2 cellular contexts compared by ENCODE assay signal in the genomic region with DNA sequence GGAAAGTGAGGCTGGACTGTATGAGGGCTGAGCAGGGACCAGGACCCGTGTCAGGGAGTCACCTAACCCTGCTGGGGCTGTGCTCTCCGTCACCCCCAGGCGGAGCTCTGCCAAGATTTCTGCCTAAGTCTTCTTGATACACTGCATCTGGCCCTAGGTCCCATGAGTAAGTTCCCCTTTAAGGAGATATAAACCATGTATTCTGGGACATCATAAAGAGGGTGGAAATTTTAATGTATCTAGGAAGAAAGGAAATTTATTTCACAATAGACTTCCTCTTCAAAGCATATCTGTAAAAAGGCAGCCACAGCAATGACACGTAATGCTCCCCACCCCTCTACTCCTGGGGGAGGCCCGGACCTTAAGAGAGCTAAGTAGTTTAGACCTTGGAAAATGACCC.
TF ChIP-seq lines count a peak whose summit lies in the region.

No MANE protein-coding gene starts in this region.

TF ChIP-seq in GM23338, 12 proteins besides CTCF, POLR2A, EP300 and RAD21 (continued from another document):
- TF ChIP-seq ZNF462 (CRISPR knock-in tag; IDR thresholded peaks at IDR 0.05) (no peak), ZNF331 (CRISPR knock-in tag; IDR thresholded peaks at IDR 0.05; ENCODE audit: low read depth) (no peak), ZNF114 (CRISPR knock-in tag; IDR thresholded peaks at IDR 0.05) (no peak), JUNB (IDR thresholded peaks at IDR 0.05; ENCODE audit: unreplicated experiment) (no peak), EZH2 (IDR thresholded peaks at IDR 0.05; ENCODE audit: low read depth, unreplicated experiment) (no peak), NANOG (IDR thresholded peaks at IDR 0.05; ENCODE audit: borderline replicate concordance) (no peak), STAT1 (IDR thresholded peaks at IDR 0.05; ENCODE audit: unreplicated experiment) (no peak), CREB1 (CRISPR knock-in tag; IDR thresholded peaks at IDR 0.05; ENCODE audit: low read depth) (no peak)
- TF ChIP-seq, protein P1, sequence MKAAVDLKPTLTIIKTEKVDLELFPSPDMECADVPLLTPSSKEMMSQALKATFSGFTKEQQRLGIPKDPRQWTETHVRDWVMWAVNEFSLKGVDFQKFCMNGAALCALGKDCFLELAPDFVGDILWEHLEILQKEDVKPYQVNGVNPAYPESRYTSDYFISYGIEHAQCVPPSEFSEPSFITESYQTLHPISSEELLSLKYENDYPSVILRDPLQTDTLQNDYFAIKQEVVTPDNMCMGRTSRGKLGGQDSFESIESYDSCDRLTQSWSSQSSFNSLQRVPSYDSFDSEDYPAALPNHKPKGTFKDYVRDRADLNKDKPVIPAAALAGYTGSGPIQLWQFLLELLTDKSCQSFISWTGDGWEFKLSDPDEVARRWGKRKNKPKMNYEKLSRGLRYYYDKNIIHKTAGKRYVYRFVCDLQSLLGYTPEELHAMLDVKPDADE (IDR thresholded peaks at IDR 0.05): no peak

TF ChIP-seq in SK-N-SH treated with all-trans-retinoic acid at 6 μM for 48 hours, 23 proteins besides CTCF, POLR2A, EP300 and RAD21 (continued from another document):
- TF ChIP-seq CSRNP3 (CRISPR knock-in tag; IDR thresholded peaks at IDR 0.05) (no peak), BACH2 (CRISPR knock-in tag; IDR thresholded peaks at IDR 0.05; ENCODE audit: borderline replicate concordance) (no peak), ZNF70 (CRISPR knock-in tag; IDR thresholded peaks at IDR 0.05) (no peak), ZFP3 (CRISPR knock-in tag; IDR thresholded peaks at IDR 0.05) (no peak), PPARA (CRISPR knock-in tag; IDR thresholded peaks at IDR 0.05; ENCODE audit: borderline replicate concordance) (no peak), RARB (CRISPR knock-in tag; IDR thresholded peaks at IDR 0.05) (no peak), TCF4 (CRISPR knock-in tag; IDR thresholded peaks at IDR 0.05; ENCODE audit: borderline replicate concordance) (no peak), ARNTL (CRISPR knock-in tag; IDR thresholded peaks at IDR 0.05; ENCODE audit: borderline replicate concordance, low read depth) (no peak)
- TF ChIP-seq, protein P2, sequence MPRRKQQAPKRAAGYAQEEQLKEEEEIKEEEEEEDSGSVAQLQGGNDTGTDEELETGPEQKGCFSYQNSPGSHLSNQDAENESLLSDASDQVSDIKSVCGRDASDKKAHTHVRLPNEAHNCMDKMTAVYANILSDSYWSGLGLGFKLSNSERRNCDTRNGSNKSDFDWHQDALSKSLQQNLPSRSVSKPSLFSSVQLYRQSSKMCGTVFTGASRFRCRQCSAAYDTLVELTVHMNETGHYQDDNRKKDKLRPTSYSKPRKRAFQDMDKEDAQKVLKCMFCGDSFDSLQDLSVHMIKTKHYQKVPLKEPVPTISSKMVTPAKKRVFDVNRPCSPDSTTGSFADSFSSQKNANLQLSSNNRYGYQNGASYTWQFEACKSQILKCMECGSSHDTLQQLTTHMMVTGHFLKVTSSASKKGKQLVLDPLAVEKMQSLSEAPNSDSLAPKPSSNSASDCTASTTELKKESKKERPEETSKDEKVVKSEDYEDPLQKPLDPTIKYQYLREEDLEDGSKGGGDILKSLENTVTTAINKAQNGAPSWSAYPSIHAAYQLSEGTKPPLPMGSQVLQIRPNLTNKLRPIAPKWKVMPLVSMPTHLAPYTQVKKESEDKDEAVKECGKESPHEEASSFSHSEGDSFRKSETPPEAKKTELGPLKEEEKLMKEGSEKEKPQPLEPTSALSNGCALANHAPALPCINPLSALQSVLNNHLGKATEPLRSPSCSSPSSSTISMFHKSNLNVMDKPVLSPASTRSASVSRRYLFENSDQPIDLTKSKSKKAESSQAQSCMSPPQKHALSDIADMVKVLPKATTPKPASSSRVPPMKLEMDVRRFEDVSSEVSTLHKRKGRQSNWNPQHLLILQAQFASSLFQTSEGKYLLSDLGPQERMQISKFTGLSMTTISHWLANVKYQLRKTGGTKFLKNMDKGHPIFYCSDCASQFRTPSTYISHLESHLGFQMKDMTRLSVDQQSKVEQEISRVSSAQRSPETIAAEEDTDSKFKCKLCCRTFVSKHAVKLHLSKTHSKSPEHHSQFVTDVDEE (CRISPR knock-in tag; IDR thresholded peaks at IDR 0.05): no peak
